Comparison of ENCODE assay signal across 17 cellular contexts in genomic region chr2:151756820-151757219, GRCh38.
"Had no signal": no experiment of that assay in that cellular context is flagged by ENCODE, and none has a peak within 500 bp of the region (broad histone marks: within the 10 kb centered on the region; RNA-seq: fewer than 3 reads in every experiment).

No MANE protein-coding gene starts in this region.

- ATAC-seq: activated CD8-positive, alpha-beta memory T cell treated with anti-CD3 and anti-CD28 coated beads, Interleukin-2, amount 10 ng/mL, durations not matched to agents 7 days and 5 days; esophagus mucosa; lower lobe of right lung; natural killer cell treated with Interleukin-12 subunit alpha and Interleukin-12 subunit beta and Interleukin-15 and Interleukin-18, amount 100 ng/mL, for 72 hours; stimulated activated naive CD8-positive, alpha-beta T cell treated with anti-CD3 and anti-CD28 coated beads, Interleukin-15, amount 100 ng/mL, for 72 hours had no signal

- H3K36me3 Mint-ChIP-seq: activated CD8-positive, alpha-beta memory T cell treated with anti-CD3 and anti-CD28 coated beads, Interleukin-2, amount 10 ng/mL, durations not matched to agents 7 days and 5 days; natural killer cell treated with Interleukin-12 subunit alpha and Interleukin-12 subunit beta and Interleukin-15 and Interleukin-18, amount 100 ng/mL, for 72 hours had no signal

- H3K4me3 Mint-ChIP-seq: activated B cell treated with CpG ODN at 0.5 μM for 24 hours; activated CD4-positive, alpha-beta memory T cell treated with anti-CD3 and anti-CD28 coated beads, Interleukin-2, amount 10 ng/mL, durations not matched to agents 7 days and 5 days; activated CD8-positive, alpha-beta memory T cell treated with anti-CD3 and anti-CD28 coated beads, Interleukin-2, amount 10 ng/mL, durations not matched to agents 7 days and 5 days; activated naive CD8-positive, alpha-beta T cell; natural killer cell treated with Interleukin-12 subunit alpha and Interleukin-12 subunit beta and Interleukin-15 and Interleukin-18, amount 100 ng/mL, for 72 hours; stimulated activated naive CD8-positive, alpha-beta T cell treated with anti-CD3 and anti-CD28 coated beads, Interleukin-15, amount 100 ng/mL, for 72 hours had no signal

- H3K4me1 ChIP-seq: lower lobe of right lung, suprapubic skin, transverse colon, vagina had no signal

- H3K27me3 Mint-ChIP-seq: activated B cell treated with CpG ODN at 0.5 μM for 24 hours; activated CD4-positive, alpha-beta memory T cell treated with anti-CD3 and anti-CD28 coated beads, Interleukin-2, amount 10 ng/mL, durations not matched to agents 7 days and 5 days; activated CD8-positive, alpha-beta memory T cell treated with anti-CD3 and anti-CD28 coated beads, Interleukin-2, amount 10 ng/mL, durations not matched to agents 7 days and 5 days; activated naive CD8-positive, alpha-beta T cell; natural killer cell treated with Interleukin-12 subunit alpha and Interleukin-12 subunit beta and Interleukin-15 and Interleukin-18, amount 100 ng/mL, for 72 hours; stimulated activated naive CD8-positive, alpha-beta T cell treated with anti-CD3 and anti-CD28 coated beads, Interleukin-15, amount 100 ng/mL, for 72 hours had no signal

- H3K9me3 ChIP-seq: lower lobe of right lung, suprapubic skin, transverse colon, vagina had no signal

- H3K9me3 Mint-ChIP-seq: activated B cell treated with CpG ODN at 0.5 μM for 24 hours; activated CD4-positive, alpha-beta memory T cell treated with anti-CD3 and anti-CD28 coated beads, Interleukin-2, amount 10 ng/mL, durations not matched to agents 7 days and 5 days; natural killer cell treated with Interleukin-12 subunit alpha and Interleukin-12 subunit beta and Interleukin-15 and Interleukin-18, amount 100 ng/mL, for 72 hours; stimulated activated naive CD8-positive, alpha-beta T cell treated with anti-CD3 and anti-CD28 coated beads, Interleukin-15, amount 100 ng/mL, for 72 hours had no signal

- H3K36me3 ChIP-seq: lower lobe of right lung, suprapubic skin, transverse colon, vagina had no signal

- DNase-seq: activated B cell treated with CpG ODN at 0.5 μM for 24 hours; activated CD4-positive, alpha-beta memory T cell treated with anti-CD3 and anti-CD28 coated beads, Interleukin-2, amount 10 ng/mL, durations not matched to agents 7 days and 5 days; activated CD4-positive, alpha-beta T cell treated with anti-CD3 and anti-CD28 coated beads for 4 hours; activated CD8-positive, alpha-beta memory T cell treated with anti-CD3 and anti-CD28 coated beads, Interleukin-2, amount 10 ng/mL, durations not matched to agents 7 days and 5 days; effector CD4-positive, alpha-beta T cell; lower lobe of right lung; nucleus accumbens; stimulated activated CD4-positive, alpha-beta T cell treated with anti-CD3 and anti-CD28 coated beads, Interleukin-15, amount 100 ng/mL, for 24 hours; stimulated activated CD4-positive, alpha-beta T cell treated with anti-CD3 and anti-CD28 coated beads, Interleukin-2, amount 100 ng/mL, for 48 hours; stimulated activated naive CD8-positive, alpha-beta T cell treated with anti-CD3 and anti-CD28 coated beads, Interleukin-15, amount 100 ng/mL, for 72 hours; transverse colon had no signal

- H3K4me1 Mint-ChIP-seq: activated CD4-positive, alpha-beta memory T cell treated with anti-CD3 and anti-CD28 coated beads, Interleukin-2, amount 10 ng/mL, durations not matched to agents 7 days and 5 days; activated CD8-positive, alpha-beta memory T cell treated with anti-CD3 and anti-CD28 coated beads, Interleukin-2, amount 10 ng/mL, durations not matched to agents 7 days and 5 days; stimulated activated naive CD8-positive, alpha-beta T cell treated with anti-CD3 and anti-CD28 coated beads, Interleukin-15, amount 100 ng/mL, for 72 hours had no signal

- H3K27ac ChIP-seq: lower lobe of right lung, skin epidermis, suprapubic skin, transverse colon, vagina had no signal

- H3K4me3 ChIP-seq: lower lobe of right lung, skin epidermis, suprapubic skin, transverse colon, vagina had no signal

- H3K27ac Mint-ChIP-seq: activated B cell treated with CpG ODN at 0.5 μM for 24 hours; activated CD4-positive, alpha-beta memory T cell treated with anti-CD3 and anti-CD28 coated beads, Interleukin-2, amount 10 ng/mL, durations not matched to agents 7 days and 5 days; activated CD8-positive, alpha-beta memory T cell treated with anti-CD3 and anti-CD28 coated beads, Interleukin-2, amount 10 ng/mL, durations not matched to agents 7 days and 5 days; activated naive CD8-positive, alpha-beta T cell; natural killer cell treated with Interleukin-12 subunit alpha and Interleukin-12 subunit beta and Interleukin-15 and Interleukin-18, amount 100 ng/mL, for 72 hours; stimulated activated naive CD8-positive, alpha-beta T cell treated with anti-CD3 and anti-CD28 coated beads, Interleukin-15, amount 100 ng/mL, for 72 hours had no signal

- H3K27me3 ChIP-seq: suprapubic skin, transverse colon, vagina had no signal
